In the genomic region with DNA sequence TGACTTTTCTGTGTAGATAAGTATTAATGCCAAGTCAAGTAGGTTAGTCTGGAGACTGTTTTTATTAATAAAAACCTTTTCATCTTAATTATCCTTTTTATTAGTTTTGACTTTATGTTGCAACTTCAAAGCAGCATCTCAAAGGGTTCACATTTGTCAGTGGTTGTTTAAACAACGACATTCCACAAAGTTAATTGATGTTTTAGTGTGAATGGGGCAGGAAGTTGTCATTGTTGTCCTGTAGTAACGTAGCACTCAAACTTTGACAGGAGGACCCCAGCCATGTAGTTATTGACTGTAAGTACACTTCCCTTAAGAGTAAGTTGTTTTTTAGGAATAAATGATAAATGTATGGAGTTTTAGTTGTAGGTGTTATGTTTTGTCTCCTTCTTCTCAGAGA, we compare ENCODE assay signal across 24 cellular contexts. TPM values are rescaled to one million over a fixed set of nuclear protein-coding genes. Genes with fewer than 3 reads are reported as not detected.
A peak's percentile ranks its signal among the peaks of the same experiment; 100 is the strongest.
DNase-seq lines count a peak whose midpoint lies in the region; ATAC-seq, FAIRE-seq and TF ChIP-seq lines count a peak whose summit lies in the region.
"Had no signal": no experiment of that assay in that cellular context is flagged by ENCODE, and none has a peak within 500 bp of the region (broad histone marks: within the 10 kb centered on the region; RNA-seq: fewer than 3 reads in every experiment).

No MANE protein-coding gene starts in this region.

- H3K27ac ChIP-seq in HepG2 (ENCODE audit: extremely low read length, insufficient read depth, low read length) (no peak overlapping the region), right lobe of liver (no peak overlapping the region), VCaP (peak overlapping the region; percentile 1; the same call in 1 of the 2 replicates), pancreas (no peak overlapping the region)
- H3K27ac ChIP-seq: BLaER1 had no signal

- H3K36me3 ChIP-seq in HepG2 (replicated peaks in 1 of 2; ENCODE audit: control insufficient read depth in 1 of 2, insufficient read depth in 2 of 2, low read length in 2 of 2) (no peaks in the 10 kb centered on the region), right lobe of liver (no peaks in the 10 kb centered on the region), pancreas (no peaks in the 10 kb centered on the region)
- H3K36me3 ChIP-seq: BE2C, BLaER1 had no signal

- CTCF ChIA-PET in HepG2 (lab: Yijun Ruan, JAX; ENCODE audit: low intra/inter-chr PET ratio, low total read pairs): no interaction called here

- H3K27me3 ChIP-seq in HepG2 (ENCODE audit: control insufficient read depth in 1 of 2, insufficient read depth in 2 of 2, low read length in 2 of 2) (no peaks in the 10 kb centered on the region; a peak in 1 of 5 replicates), right lobe of liver (no peaks in the 10 kb centered on the region), pancreas (no peaks in the 10 kb centered on the region)
- H3K27me3 ChIP-seq: BE2C, BLaER1 had no signal

- no TSS peak for BruUV-seq in HepG2 (replicated peaks; lab: Mats Ljungman, UMichigan)

- intact Hi-C loops in HepG2 (cut with micrococcal nuclease; ENCODE audit: unreplicated experiment): no loop called here
- intact Hi-C loops in right lobe of liver (cut with DNase I): no loop called here
- intact Hi-C loops in pancreas (cut with DNase I): no loop called here

- no peak overlapping the region for H3K4me2 ChIP-seq in HepG2 (ENCODE audit: low read depth, low read length)
- H3K4me2 ChIP-seq: BLaER1 had no signal

- in situ Hi-C loops in HepG2 (cut with HindIII; ENCODE audit: extremely low pct_ligation_motif_present, low pct_unique_long_range_greater_than_20kb): no loop called here

- no peak overlapping the region for H3K4me3 ChIP-seq in HepG2 (replicated peaks in 1 of 3; ENCODE audit: insufficient read depth in 1 of 3, low read depth in 2 of 3, low read length in 3 of 3)
- no peak overlapping the region for H3K4me3 ChIP-seq in right lobe of liver
- H3K4me3 ChIP-seq in pancreas: no peak overlapping the region
- H3K4me3 ChIP-seq: BLaER1 had no signal

- POLR2A ChIA-PET in HepG2 (lab: Yijun Ruan, JAX): no interaction called here

- H3K9ac ChIP-seq in HepG2 (ENCODE audit: insufficient read depth, low read depth, low read length): no peak overlapping the region
- H3K9ac ChIP-seq: BLaER1 had no signal

- H4K20me1 ChIP-seq in HepG2 (ENCODE audit: insufficient read depth, low read length): no peaks in the 10 kb centered on the region
- H4K20me1 ChIP-seq: BLaER1 had no signal

- no peak for TF ChIP-seq RAD21 in HepG2 (CRISPR knock-in tag; IDR thresholded peaks at IDR 0.05)

- peak in 2 of 3 experiments; percentile 8 to 36 for DNase-seq in NCI-H1417 (lab: John Stamatoyannopoulos, UW)
- no peak for DNase-seq in NCI-H1417 treated with DMSO at 0.1 percent for 48 hours (lab: John Stamatoyannopoulos, UW)
- peak; percentile 15 for DNase-seq in HepG2 (ENCODE audit: low spot score)
- DNase-seq in right lobe of liver: no peak
- no peak for DNase-seq in pancreas
- DNase-seq in activated T-cell treated with anti-CD3 and anti-CD28 coated beads for 4 hours: no peak
- no peak for DNase-seq in activated effector memory CD4-positive, alpha-beta T cell treated with anti-CD3 and anti-CD28 coated beads, Interleukin-2, amount 50 U/mL, for 16 hours
- DNase-seq: 8988T; ACHN; BE2C; C1 segment of cervical spinal cord; Caco-2; Calu3; CD4-positive, alpha-beta T cell; CD8-positive, alpha-beta T cell; DMS79 treated with DMSO at 0.1 percent for 48 hours had no signal

- H2AFZ ChIP-seq in HepG2 (ENCODE audit: low read length): no peak overlapping the region

- FAIRE-seq in HepG2 (lab: Jason Lieb, UNC) (no peak), pancreas (lab: Jason Lieb, UNC) (peak; percentile 23)
- FAIRE-seq: A204.1, D721Med, G401.6, GM12891, GM19239 had no signal

- H3K4me1 ChIP-seq in HepG2 (ENCODE audit: insufficient read depth, low read length) (peaks cover 7% of the 10 kb centered on the region), right lobe of liver (peaks cover 0 to 7% (median 0%) of the 10 kb centered on the region in 4 donors), pancreas (peaks cover 7 to 29% (median 24%) of the 10 kb centered on the region in 3 donors)
- H3K4me1 ChIP-seq: BLaER1, Caco-2 had no signal

- TF ChIP-seq POLR2A in HepG2 (IDR thresholded peaks at IDR 0.05; ENCODE audit: insufficient read depth in 1 of 2, low read depth in 2 of 2, low read length in 2 of 2): no peak
- no peak for TF ChIP-seq POLR2A in right lobe of liver (IDR thresholded peaks at IDR 0.05)

- ATAC-seq in HepG2 (no peak), right lobe of liver (no peak), pancreas (no peak)
- ATAC-seq: CD8-positive, alpha-beta T cell had no signal

- 66% methylated on average over 2 of the region's 2 CpGs for WGBS in HepG2 (ENCODE audit: low lambda C conversion rate)
- WGBS in right lobe of liver (ENCODE audit: insufficient coverage, low coverage, low lambda C conversion rate, missing lambda C conversion rate): 76% methylated on average over 2 of the region's 2 CpGs
- 14 to 15% methylated on average over 2 of the region's 2 CpGs for WGBS in pancreas, 2 donors

- TF ChIP-seq CTCF in HepG2 (CRISPR knock-in tag; IDR thresholded peaks at IDR 0.05) (no peak), right lobe of liver (IDR thresholded peaks at IDR 0.05) (no peak), VCaP (conservative IDR thresholded peaks at IDR 0.05) (no peak), pancreas (IDR thresholded peaks at IDR 0.05) (no peak)

- peaks cover 4% of the 10 kb centered on the region for H3K79me2 ChIP-seq in HepG2 (ENCODE audit: insufficient read depth, low read length)

- no peaks in the 10 kb centered on the region for H3K9me3 ChIP-seq in HepG2 (ENCODE audit: low read length)
- H3K9me3 ChIP-seq in right lobe of liver: no peaks in the 10 kb centered on the region
- no peaks in the 10 kb centered on the region for H3K9me3 ChIP-seq in pancreas
- H3K9me3 ChIP-seq: BE2C, BLaER1, Caco-2 had no signal

- no peak for TF ChIP-seq EP300 in HepG2 (IDR thresholded peaks at IDR 0.05; ENCODE audit: low read depth in 2 of 2, low read length in 2 of 2)
- no peak for TF ChIP-seq EP300 in HepG2 (CRISPR knock-in tag; IDR thresholded peaks at IDR 0.05; ENCODE audit: borderline replicate concordance)

TF ChIP-seq in HepG2, 621 proteins besides CTCF, POLR2A, EP300 and RAD21:
- TF ChIP-seq TCF7 (IDR thresholded peaks at IDR 0.05; ENCODE audit: low read depth): peak; percentile 28; the same call in 1 of the 2 replicates
- no peak for TF ChIP-seq GABPA (IDR thresholded peaks at IDR 0.05; ENCODE audit: low read depth, low read length)
- TF ChIP-seq GABPA (CRISPR knock-in tag; IDR thresholded peaks at IDR 0.05; ENCODE audit: low read depth): peak; percentile 31; the same call in 1 of the 2 replicates
- peak; percentile 71 for TF ChIP-seq SOX5 (CRISPR knock-in tag; IDR thresholded peaks at IDR 0.05; ENCODE audit: borderline replicate concordance)
- no peak for TF ChIP-seq SOX6 (IDR thresholded peaks at IDR 0.05)
- TF ChIP-seq SOX6 (CRISPR knock-in tag; IDR thresholded peaks at IDR 0.05): peak; percentile 42; the same call in 1 of the 2 replicates
- no peak for TF ChIP-seq SOX13 (IDR thresholded peaks at IDR 0.05)
- TF ChIP-seq SOX13 (CRISPR knock-in tag; conservative IDR thresholded peaks at IDR 0.05 in 1 of 2, IDR thresholded peaks at IDR 0.05 in 1 of 2): peak in 1 of 2 experiments; percentile 58; a peak in 2 of 4 replicates
- TF ChIP-seq, protein P1, sequence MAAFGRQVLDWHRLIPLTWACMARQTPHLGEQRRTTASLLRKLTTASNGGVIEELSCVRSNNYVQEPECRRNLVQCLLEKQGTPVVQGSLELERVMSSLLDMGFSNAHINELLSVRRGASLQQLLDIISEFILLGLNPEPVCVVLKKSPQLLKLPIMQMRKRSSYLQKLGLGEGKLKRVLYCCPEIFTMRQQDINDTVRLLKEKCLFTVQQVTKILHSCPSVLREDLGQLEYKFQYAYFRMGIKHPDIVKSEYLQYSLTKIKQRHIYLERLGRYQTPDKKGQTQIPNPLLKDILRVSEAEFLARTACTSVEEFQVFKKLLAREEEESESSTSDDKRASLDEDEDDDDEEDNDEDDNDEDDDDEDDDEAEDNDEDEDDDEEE (CRISPR knock-in tag; IDR thresholded peaks at IDR 0.05): no peak

RNA-seq across cellular contexts. Expression of gene SLC16A10, which starts 11.3 kb away (rescaled TPM):
- total RNA-seq in HepG2 (2016; rRNA removed; fragmentation: Illumina TruSeq; extraction: Trizol) (11.3 and 20.1 TPM in 2 replicates), right lobe of liver (10 to 100 TPM in 2 of 6 experiments, 1 to 10 TPM in 4; 2.9 to 15.8 (median 6.6) TPM), pancreas (10 to 100 TPM; 24.1 to 48.8 (median 34.9) TPM)
- 23.5 and 27.5 TPM in 2 replicates for total RNA-seq in HepG2 (2016; cell fraction: cytosol; rRNA removed; fragmentation: Illumina TruSeq; extraction: Trizol; ENCODE audit: low read depth)
- 10.2 and 19.1 TPM in 2 replicates for total RNA-seq in HepG2 (2016; cell fraction: insoluble cytoplasmic fraction; rRNA removed; fragmentation: Illumina TruSeq; extraction: Trizol)
- total RNA-seq in HepG2 (2016; cell fraction: membrane; rRNA removed; fragmentation: Illumina TruSeq; extraction: Trizol): 10.8 and 11.8 TPM in 2 replicates
- 16.5 and 19.2 TPM in 2 replicates for total RNA-seq in HepG2 (2016; cell fraction: nucleus; rRNA removed; fragmentation: Illumina TruSeq; extraction: Trizol)
- polyA plus RNA-seq in HepG2 (2011; rRNA removed) (4.5 and 8.2 TPM in 2 replicates), pancreas (1 to 10 TPM; 5.1 to 5.5 TPM)
- 6.4 and 7.7 TPM in 2 replicates for polyA plus RNA-seq in HepG2 (2011; cell fraction: cytosol; rRNA removed)
- 3.4 and 3.6 TPM in 2 replicates for polyA plus RNA-seq in HepG2 (2011; cell fraction: nucleus; rRNA removed)
- 3.2 and 7.8 TPM in 2 replicates for polyA plus RNA-seq in HepG2 (2012)
- polyA plus RNA-seq in HepG2 (2016; cell fraction: cytosol; fragmentation: Illumina TruSeq; extraction: Trizol; ENCODE audit: low read depth): 1.3 and 1.8 TPM in 2 replicates
- polyA plus RNA-seq in HepG2 (2016; cell fraction: insoluble cytoplasmic fraction; fragmentation: Illumina TruSeq; extraction: Trizol; ENCODE audit: low read depth): 6.8 and 7.5 TPM in 2 replicates
- 2.7 and 2.9 TPM in 2 replicates for polyA plus RNA-seq in HepG2 (2016; cell fraction: membrane; fragmentation: Illumina TruSeq; extraction: Trizol; ENCODE audit: low read depth)
- 14.6 and 16.1 TPM in 2 replicates for polyA plus RNA-seq in HepG2 (2016; cell fraction: nucleus; fragmentation: Illumina TruSeq; extraction: Trizol; ENCODE audit: insufficient read depth, low read depth)
- polyA minus RNA-seq in HepG2 (2011; rRNA and poly(A)+ RNA removed; ENCODE audit: low replicate concordance): 43.8 TPM in 1 of 2 replicates, not detected in the other
- 13.5 and 16.3 TPM in 2 replicates for polyA minus RNA-seq in HepG2 (2011; cell fraction: cytosol; rRNA and poly(A)+ RNA removed)
- polyA minus RNA-seq in HepG2 (2011; cell fraction: nucleus; rRNA and poly(A)+ RNA removed): 10.4 and 11.1 TPM in 2 replicates
- polyA plus RNA-seq: AG04450 had no signal

Comparison
In these comparisons a context has a peak if more than half of its experiments do, and no peak if none do; other contexts are left out.
1. DNase-seq: peak in NCI-H1417 (2 of 3) and HepG2 (single experiment); none in NCI-H1417 treated with DMSO at 0.1 percent for 48 hours (single experiment), right lobe of liver (0 of 3), pancreas (0 of 6), activated T-cell treated with anti-CD3 and anti-CD28 coated beads for 4 hours (single experiment) and activated effector memory CD4-positive, alpha-beta T cell treated with anti-CD3 and anti-CD28 coated beads, Interleukin-2, amount 50 U/mL, for 16 hours (single experiment).